Comparison of ENCODE assay signal across 8 cellular contexts in genomic region chr9:83980395-83981125, GRCh38. TPM values are rescaled to one million over a fixed set of nuclear protein-coding genes. Genes with fewer than 3 reads are reported as not detected.
A peak's percentile ranks its signal among the peaks of the same experiment; 100 is the strongest.
DNase-seq lines count a peak whose midpoint lies in the region; ATAC-seq and TF ChIP-seq lines count a peak whose summit lies in the region.

Gene RMI1, plus strand, starts transcription at chr9:83980805. Its CDS starts 20,182 bp downstream, at chr9:84000987.

- H3K27ac Mint-ChIP-seq in T-helper 17 cell = peak within 1 kb of the TSS; percentile 98

- H3K4me1 Mint-ChIP-seq in T-helper 17 cell = peaks cover 39% of the 10 kb centered on the region

- ATAC-seq in HG02885 (IDR thresholded peaks at IDR 0.05; ENCODE audit: poor library complexity, unreplicated experiment) = peak; percentile 76
- peak; percentile 82 for ATAC-seq in T-helper 17 cell

- intact Hi-C loops in vagina (cut with DNase I) = no loop called here

- no peaks in the 10 kb centered on the region for H3K27me3 ChIP-seq in right atrium auricular region
- no peaks in the 10 kb centered on the region for H3K27me3 ChIP-seq in vagina

- H3K27ac ChIP-seq in angular gyrus (ENCODE audit: low read depth, low read length) (peak within 1 kb of the TSS; percentile 99), right atrium auricular region (peak within 1 kb of the TSS; percentile 99 to 100), vagina (peak within 1 kb of the TSS; percentile 97)

- H3K36me3 ChIP-seq in right atrium auricular region = peaks cover 24% of the 10 kb centered on the region
- H3K36me3 ChIP-seq in vagina = peaks cover 0 to 23% of the 10 kb centered on the region in 2 donors

- peaks cover 8% of the 10 kb centered on the region for H3K36me3 Mint-ChIP-seq in T-helper 17 cell (ENCODE audit: low read depth)

- H3K27me3 Mint-ChIP-seq in T-helper 17 cell = no peaks in the 10 kb centered on the region

- H3K9me3 ChIP-seq in T-helper 17 cell (ENCODE audit: control insufficient read depth, low read length, poor library complexity, severe bottlenecking) (no peaks in the 10 kb centered on the region), right atrium auricular region (no peaks in the 10 kb centered on the region), vagina (no peaks in the 10 kb centered on the region)

- TF ChIP-seq CTCF in right atrium auricular region (IDR thresholded peaks at IDR 0.05) = peak in 1 of 2 donors; percentile 53
- TF ChIP-seq CTCF in vagina (IDR thresholded peaks at IDR 0.05) = peak in 1 of 3 experiments; percentile 26

- TF ChIP-seq POLR2A in GM15510 (IDR thresholded peaks at IDR 0.05; ENCODE audit: borderline replicate concordance, extremely low read depth, insufficient read length) = peak; percentile 84
- TF ChIP-seq POLR2A in vagina (IDR thresholded peaks at IDR 0.05) = peak; percentile 80 to 97

- H3K4me3 ChIP-seq in right atrium auricular region (peak within 1 kb of the TSS; percentile 93 to 100), vagina (peak within 1 kb of the TSS; percentile 90 to 93)

- DNase-seq in NCI-H1694 treated with DMSO at 0.1 percent for 48 hours (lab: John Stamatoyannopoulos, UW) (peak; percentile 91), T-helper 17 cell (peak; percentile 97 to 99 (median 99)), right atrium auricular region (ENCODE audit: low spot score) (peak; percentile 99), pulmonary artery endothelial cell (ENCODE audit: low read depth, low spot score) (peak; percentile 88), vagina (ENCODE audit: extremely low spot score in 2 of 2) (peak in 1 of 2 donors; percentile 99)

- peak within 1 kb of the TSS; percentile 99 for H3K4me3 Mint-ChIP-seq in T-helper 17 cell

- H3K4me1 ChIP-seq in right atrium auricular region = peaks cover 0 to 32% of the 10 kb centered on the region in 2 donors
- peaks cover 41% of the 10 kb centered on the region for H3K4me1 ChIP-seq in vagina

RNA-seq across cellular contexts. Expression of gene RMI1, which starts in this region (rescaled TPM):
- total RNA-seq in T-helper 17 cell (1 to 10 TPM in 1 of 2 donors, under 1 TPM in 1; 0.89 to 2.7 TPM), right atrium auricular region (1 to 10 TPM; 2.1 to 3.1 TPM), pulmonary artery endothelial cell (6.3 and 9.0 TPM in 2 replicates), vagina (2.9 TPM)
